ENCODE assay signal across 18 cellular contexts in genomic region chr3:39226106-39226741, GRCh38. TPM values are rescaled to one million over a fixed set of nuclear protein-coding genes. Genes with fewer than 3 reads are reported as not detected.
DNase-seq lines count a peak whose midpoint lies in the region; ATAC-seq, FAIRE-seq and TF ChIP-seq lines count a peak whose summit lies in the region.
"Had no signal": no experiment of that assay in that cellular context is flagged by ENCODE, and none has a peak within 500 bp of the region (broad histone marks: within the 10 kb centered on the region; RNA-seq: fewer than 3 reads in every experiment).

No MANE protein-coding gene starts in this region.

- H3K4me1 Mint-ChIP-seq in naive B cell, result peaks cover 12 to 17% (median 17%) of the 10 kb centered on the region in 3 donors

- DNase-seq in NOMO-1 treated with DMSO at 0.1 percent for 48 hours (lab: John Stamatoyannopoulos, UW; ENCODE audit: unreplicated experiment) (peak; percentile 85), naive B cell (peak; percentile 14), H54 (ENCODE audit: insufficient read length, low spot score) (no peak), lower lobe of right lung (no peak), HTR-8/SVneo (ENCODE audit: insufficient read length, low spot score) (no peak), colonic mucosa (no peak)
- DNase-seq: MM.1S, sigmoid colon, SW 1271 had no signal

- intact Hi-C loops in lower lobe of right lung (cut with DNase I) (no loop called here), colonic mucosa (cut with DNase I) (no loop called here)

- H3K9me3 Mint-ChIP-seq in naive B cell, result no peaks in the 10 kb centered on the region
- H3K9me3 Mint-ChIP-seq: stimulated activated naive CD8-positive, alpha-beta T cell treated with anti-CD3 and anti-CD28 coated beads, Interleukin-15, Interleukin-2, amounts not matched to agents 100 ng/mL and 50 ng/mL, for 24 hours had no signal

- H3K4me1 ChIP-seq in lower lobe of right lung (no peaks in the 10 kb centered on the region), colonic mucosa (no peaks in the 10 kb centered on the region)
- H3K4me1 ChIP-seq: sigmoid colon had no signal

- ATAC-seq in GM18517 (IDR thresholded peaks at IDR 0.05; ENCODE audit: unreplicated experiment) (peak; percentile 71), HG02938 (IDR thresholded peaks at IDR 0.05; ENCODE audit: unreplicated experiment) (peak; percentile 67), naive B cell (ENCODE audit: low read depth in 2 of 2) (peak; percentile 50 to 61), lower lobe of right lung (no peak)

- H3K27me3 ChIP-seq in lower lobe of right lung (ENCODE audit: low read depth) (no peaks in the 10 kb centered on the region), colonic mucosa (no peaks in the 10 kb centered on the region)
- H3K27me3 ChIP-seq: sigmoid colon had no signal

- H3K9ac ChIP-seq in colonic mucosa (ENCODE audit: low read depth in 2 of 2, low read length in 2 of 2), result no peak overlapping the region

- H3K9me3 ChIP-seq in lower lobe of right lung, result no peaks in the 10 kb centered on the region
- H3K9me3 ChIP-seq in colonic mucosa, result no peaks in the 10 kb centered on the region
- H3K9me3 ChIP-seq: sigmoid colon had no signal

- peaks cover 0 to 7% (median 0%) of the 10 kb centered on the region in 3 donors for H3K27me3 Mint-ChIP-seq in naive B cell

- peak overlapping the region in 2 of 8 donors; percentile 47 to 56 for H3K4me3 Mint-ChIP-seq in naive B cell
- H3K4me3 Mint-ChIP-seq: stimulated activated naive CD8-positive, alpha-beta T cell treated with anti-CD3 and anti-CD28 coated beads, Interleukin-15, Interleukin-2, amounts not matched to agents 100 ng/mL and 50 ng/mL, for 24 hours had no signal

- H3K27ac ChIP-seq in lower lobe of right lung (no peak overlapping the region), colonic mucosa (no peak overlapping the region)
- H3K27ac ChIP-seq: C4-2B, sigmoid colon had no signal

- H3K36me3 ChIP-seq in lower lobe of right lung (no peaks in the 10 kb centered on the region), colonic mucosa (no peaks in the 10 kb centered on the region)
- H3K36me3 ChIP-seq: sigmoid colon had no signal

- FAIRE-seq in H54 (lab: Jason Lieb, UNC) (no peak), HTR-8/SVneo (lab: Jason Lieb, UNC) (no peak)
- FAIRE-seq: colon, GM18507 had no signal

- H3K4me3 ChIP-seq in lower lobe of right lung (no peak overlapping the region), colonic mucosa (no peak overlapping the region)
- H3K4me3 ChIP-seq: lung, sigmoid colon had no signal

- H3K36me3 Mint-ChIP-seq in naive B cell, result no peaks in the 10 kb centered on the region

- no peak for TF ChIP-seq POLR2A in H54 (IDR thresholded peaks at IDR 0.05; ENCODE audit: low read depth, low read length)

- TF ChIP-seq CTCF in lower lobe of right lung (IDR thresholded peaks at IDR 0.05) (no peak), colonic mucosa (IDR thresholded peaks at IDR 0.05) (no peak)

- H3K27ac Mint-ChIP-seq in naive B cell, result peak overlapping the region in 1 of 6 donors; percentile 12
- H3K27ac Mint-ChIP-seq: stimulated activated naive CD8-positive, alpha-beta T cell treated with anti-CD3 and anti-CD28 coated beads, Interleukin-15, Interleukin-2, amounts not matched to agents 100 ng/mL and 50 ng/mL, for 24 hours had no signal

RNA-seq across cellular contexts. Expression of gene XIRP1, which starts 33.8 kb away (rescaled TPM):
- under 1 TPM in 1 of 6 donors, not detected in 5; 0.05 TPM for polyA plus RNA-seq in naive B cell (ENCODE audit: low read depth in 6 of 6)
- not detected for total RNA-seq in lower lobe of right lung
- total RNA-seq in colonic mucosa, result not detected
- total RNA-seq: Daoy, OCI-LY7 had no signal

RNA-seq across cellular contexts. Expression of gene CX3CR1, which starts 53.6 kb away (rescaled TPM):
- polyA plus RNA-seq in naive B cell (ENCODE audit: low read depth in 6 of 6), result 1 to 10 TPM in 5 of 6 donors, under 1 TPM in 1; 0.14 to 2.9 (median 1.3) TPM
- total RNA-seq in lower lobe of right lung, result 14.1 TPM
- under 1 TPM; 0.57 to 0.66 TPM for total RNA-seq in colonic mucosa
- total RNA-seq: Daoy had no signal

Comparison
In these comparisons a context has a peak if more than half of its experiments do, and no peak if none do; other contexts are left out.
1. ATAC-seq: peak in GM18517 (single experiment), HG02938 (single experiment) and naive B cell (2 of 2); none in lower lobe of right lung (0 of 2).
2. DNase-seq: peak in NOMO-1 treated with DMSO at 0.1 percent for 48 hours (single experiment) and naive B cell (single experiment); none in H54 (single experiment), lower lobe of right lung (single experiment), HTR-8/SVneo (single experiment) and colonic mucosa (single experiment).